ENCODE assay signal across 14 cellular contexts in the genomic region with DNA sequence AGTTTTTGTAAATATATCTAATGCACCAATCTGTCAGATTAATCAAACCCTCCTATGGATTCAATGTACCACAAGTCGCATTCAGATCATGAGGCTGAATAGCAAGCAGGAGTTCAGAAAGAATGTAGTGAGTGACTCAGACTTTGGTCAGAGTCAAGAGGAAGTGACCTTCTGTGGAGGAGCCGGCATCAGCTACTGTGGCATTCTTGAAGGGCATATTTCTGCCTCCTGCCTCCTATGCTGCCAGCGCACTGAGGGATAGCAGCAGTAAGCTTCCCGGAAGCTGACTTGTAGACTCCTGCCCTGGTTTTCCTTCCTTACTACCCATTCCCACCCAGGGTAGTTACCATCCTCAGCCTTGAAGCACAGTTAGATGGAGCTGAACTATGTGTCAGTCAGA.
DNase-seq lines count a peak whose midpoint lies in the region; ATAC-seq, FAIRE-seq and TF ChIP-seq lines count a peak whose summit lies in the region.
"Had no signal": no experiment of that assay in that cellular context is flagged by ENCODE, and none has a peak within 500 bp of the region (broad histone marks: within the 10 kb centered on the region; RNA-seq: fewer than 3 reads in every experiment).

No MANE protein-coding gene starts in this region.

- H3K9me3 Mint-ChIP-seq in activated naive CD8-positive, alpha-beta T cell treated with anti-CD3 and anti-CD28 coated beads, Interleukin-2, amount 50 U/mL, for 24 hours = no peaks in the 10 kb centered on the region
- no peaks in the 10 kb centered on the region for H3K9me3 Mint-ChIP-seq in activated naive CD8-positive, alpha-beta T cell treated with anti-CD3 and anti-CD28 coated beads for 36 hours

- peak; percentile 28 for ATAC-seq in activated naive CD8-positive, alpha-beta T cell treated with anti-CD3 and anti-CD28 coated beads, Interleukin-2, amount 50 U/mL, for 24 hours
- ATAC-seq in GM21528 (IDR thresholded peaks at IDR 0.05; ENCODE audit: low FRiP score, unreplicated experiment) = no peak
- no peak for ATAC-seq in GM19395 (IDR thresholded peaks at IDR 0.05; ENCODE audit: unreplicated experiment)
- ATAC-seq: HCT116 had no signal

- no peak for TF ChIP-seq POLR2A in GM12891 (IDR thresholded peaks at IDR 0.05; ENCODE audit: low read depth, low read length)

- H3K36me3 ChIP-seq in adipocyte (ENCODE audit: control insufficient read depth, insufficient read depth, low read length, severe bottlenecking) = no peaks in the 10 kb centered on the region

- no peak for FAIRE-seq in GM12891 (lab: Jason Lieb, UNC)
- FAIRE-seq: A204.1 had no signal

- H3K4me3 ChIP-seq in adipocyte (ENCODE audit: low read length) = no peak overlapping the region
- H3K4me3 ChIP-seq: SK-N-MC had no signal

- H3K27ac Mint-ChIP-seq in activated naive CD8-positive, alpha-beta T cell treated with anti-CD3 and anti-CD28 coated beads, Interleukin-2, amount 50 U/mL, for 24 hours = no peak overlapping the region
- no peak overlapping the region for H3K27ac Mint-ChIP-seq in activated naive CD8-positive, alpha-beta T cell treated with anti-CD3 and anti-CD28 coated beads for 36 hours

- no peaks in the 10 kb centered on the region for H3K27me3 ChIP-seq in adipocyte (replicated peaks; ENCODE audit: control insufficient read depth, insufficient read depth, low read length)

- no peaks in the 10 kb centered on the region for H3K36me3 Mint-ChIP-seq in activated naive CD8-positive, alpha-beta T cell treated with anti-CD3 and anti-CD28 coated beads, Interleukin-2, amount 50 U/mL, for 24 hours (ENCODE audit: low read depth)
- no peaks in the 10 kb centered on the region for H3K36me3 Mint-ChIP-seq in activated naive CD8-positive, alpha-beta T cell treated with anti-CD3 and anti-CD28 coated beads for 36 hours

- no peaks in the 10 kb centered on the region for H3K4me1 Mint-ChIP-seq in activated naive CD8-positive, alpha-beta T cell treated with anti-CD3 and anti-CD28 coated beads, Interleukin-2, amount 50 U/mL, for 24 hours
- H3K4me1 Mint-ChIP-seq in activated naive CD8-positive, alpha-beta T cell treated with anti-CD3 and anti-CD28 coated beads for 36 hours = no peaks in the 10 kb centered on the region

- no peak overlapping the region for H3K9ac ChIP-seq in adipocyte (ENCODE audit: low read length)

- H3K9me3 ChIP-seq in adipocyte (ENCODE audit: control insufficient read depth, low read length) = no peaks in the 10 kb centered on the region

- no peak for DNase-seq in activated naive CD8-positive, alpha-beta T cell treated with anti-CD3 and anti-CD28 coated beads, Interleukin-2, amount 50 U/mL, for 24 hours
- no peak for DNase-seq in activated naive CD8-positive, alpha-beta T cell treated with anti-CD3 and anti-CD28 coated beads for 36 hours
- DNase-seq in adipocyte (ENCODE audit: low read depth) = peak; percentile 55
- peak; percentile 29 for DNase-seq in glomerular endothelial cell (ENCODE audit: extremely low read depth, low read depth, low spot score)
- DNase-seq in GM12891 (ENCODE audit: insufficient read length, low spot score) = no peak
- no peak for DNase-seq in NCI-H1105 (lab: John Stamatoyannopoulos, UW)
- DNase-seq: amygdala, DMS79 treated with DMSO at 0.1 percent for 48 hours, NCI-H446 had no signal

- H3K27me3 Mint-ChIP-seq in activated naive CD8-positive, alpha-beta T cell treated with anti-CD3 and anti-CD28 coated beads, Interleukin-2, amount 50 U/mL, for 24 hours = no peaks in the 10 kb centered on the region
- H3K27me3 Mint-ChIP-seq in activated naive CD8-positive, alpha-beta T cell treated with anti-CD3 and anti-CD28 coated beads for 36 hours = no peaks in the 10 kb centered on the region

- peaks cover 6% of the 10 kb centered on the region for H3K4me1 ChIP-seq in adipocyte (ENCODE audit: control insufficient read depth, insufficient read depth, low read length)

- H3K4me3 Mint-ChIP-seq in activated naive CD8-positive, alpha-beta T cell treated with anti-CD3 and anti-CD28 coated beads, Interleukin-2, amount 50 U/mL, for 24 hours = no peak overlapping the region
- H3K4me3 Mint-ChIP-seq in activated naive CD8-positive, alpha-beta T cell treated with anti-CD3 and anti-CD28 coated beads for 36 hours = no peak overlapping the region

TF ChIP-seq in GM12891, 5 proteins besides CTCF, POLR2A, EP300 and RAD21:
- TF ChIP-seq PAX5 (IDR thresholded peaks at IDR 0.05; ENCODE audit: insufficient read depth, low read length, severe bottlenecking) = no peak
- TF ChIP-seq POU2F2 (IDR thresholded peaks at IDR 0.05; ENCODE audit: low read depth, low read length) = no peak
- no peak for TF ChIP-seq SPI1 (IDR thresholded peaks at IDR 0.05; ENCODE audit: low read depth, low read length)
- no peak for TF ChIP-seq POLR2AphosphoS5 (IDR thresholded peaks at IDR 0.05; ENCODE audit: low read depth, low read length)
- TF ChIP-seq TAF1 (IDR thresholded peaks at IDR 0.05; ENCODE audit: low read depth, low read length) = no peak
TF ChIP-seq in GM12891: peak in this region for 0.

Comparison
In these comparisons a context has a peak if more than half of its experiments do, and no peak if none do; other contexts are left out.
1. DNase-seq: peak in adipocyte (single experiment) and glomerular endothelial cell (single experiment); none in activated naive CD8-positive, alpha-beta T cell treated with anti-CD3 and anti-CD28 coated beads, Interleukin-2, amount 50 U/mL, for 24 hours (single experiment), activated naive CD8-positive, alpha-beta T cell treated with anti-CD3 and anti-CD28 coated beads for 36 hours (single experiment), GM12891 (single experiment) and NCI-H1105 (single experiment).